ENCODE assay signal across 8 cellular contexts in the genomic region with DNA sequence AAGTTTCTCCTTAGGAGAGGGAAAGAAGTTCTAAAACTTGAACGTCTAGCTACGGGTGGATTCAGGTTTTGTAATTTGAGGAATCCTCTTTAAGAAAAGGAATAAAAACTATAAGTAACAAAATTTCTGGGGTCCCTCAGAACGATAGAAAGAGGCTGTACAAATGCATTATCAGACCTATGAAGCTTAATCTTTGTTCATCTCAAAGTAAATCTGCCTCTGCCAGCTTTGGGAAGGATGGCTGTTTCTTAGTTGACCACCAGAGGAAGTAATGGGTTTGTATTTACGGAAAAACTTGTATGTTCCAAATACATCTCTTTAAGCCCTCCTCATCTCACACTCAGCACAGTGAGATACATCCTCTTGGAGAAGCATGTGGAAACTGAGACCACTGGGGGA. TPM values are rescaled to one million over a fixed set of nuclear protein-coding genes. Genes with fewer than 3 reads are reported as not detected.
DNase-seq lines count a peak whose midpoint lies in the region; ATAC-seq, FAIRE-seq and TF ChIP-seq lines count a peak whose summit lies in the region.

No MANE protein-coding gene starts in this region.

- H3K9me3 Mint-ChIP-seq in CD4-positive, alpha-beta T cell, result no peaks in the 10 kb centered on the region

- H3K9me2 ChIP-seq in HCT116 (ENCODE audit: insufficient read depth), result no peaks in the 10 kb centered on the region
- H3K9me2 ChIP-seq in SK-N-SH, result no peaks in the 10 kb centered on the region

- TF ChIP-seq POLR2A in HCT116 (IDR thresholded peaks at IDR 0.05; ENCODE audit: borderline replicate concordance, extremely low read depth, insufficient read depth, insufficient read length) (no peak), erythroblast (IDR thresholded peaks at IDR 0.05; ENCODE audit: low read length) (no peak), thyroid gland (IDR thresholded peaks at IDR 0.05) (no peak), H54 (IDR thresholded peaks at IDR 0.05; ENCODE audit: low read depth, low read length) (no peak)

- CTCF ChIA-PET in CD4-positive, alpha-beta T cell (lab: Charles Lee), result interaction anchor here (0.6 to 2.5 kb wide), 5 partner anchors 17 to 27 kb away, joined by 3 to 27 read pairs (median 3); a partner anchor contains a TSS
- CTCF ChIA-PET in HCT116 (lab: Charles Lee) (interaction anchor here (1.1 to 2.0 kb wide), 6 partner anchors 10 to 592 kb away, joined by 3 to 12 read pairs (median 6); a partner anchor contains a TSS), SK-N-SH (lab: Yijun Ruan, JAX) (interaction anchor here (0.6 to 3.5 kb wide), 17 partner anchors 9 to 332 kb away, joined by 3 to 18 read pairs (median 4); a partner anchor contains a TSS)

- H4K20me1 ChIP-seq in HCT116 (ENCODE audit: insufficient read depth), result no peaks in the 10 kb centered on the region
- H4K20me1 ChIP-seq in SK-N-SH (ENCODE audit: insufficient read depth), result no peaks in the 10 kb centered on the region

- POLR2A ChIA-PET in CD4-positive, alpha-beta T cell (lab: Charles Lee), result interaction anchor here (1.4 to 3.4 kb wide), 7 partner anchors 25 to 261 kb away, joined by 3 to 74 read pairs (median 5); a partner anchor contains a TSS
- POLR2A ChIA-PET in HCT116 (lab: Charles Lee) (interaction anchor here (1.0 kb wide), 2 partner anchors 11 to 19 kb away, joined by 3 to 4 read pairs; no protein-coding TSS in a partner anchor), SK-N-SH (lab: Yijun Ruan, JAX) (interaction anchor here (1.5 kb wide), 1 partner anchor 27 kb away, joined by 3 read pairs; a partner anchor contains a TSS)

- no peaks in the 10 kb centered on the region for H3K79me1 ChIP-seq in neuronal stem cell (ENCODE audit: low read depth, low read length)

- peak overlapping the region; percentile 96 for H3K27ac Mint-ChIP-seq in CD4-positive, alpha-beta T cell

- 16% methylated on average over 4 of the region's 4 CpGs for WGBS in SK-N-SH (ENCODE audit: low lambda C conversion rate)
- WGBS in neuronal stem cell (ENCODE audit: extremely low coverage in 2 of 2, insufficient read length in 2 of 2, insufficient replicate concordance in 1 of 2), 2 donors, result no CpG with 5 or more reads among the region's 4 CpGs
- WGBS in thyroid gland, 2 donors, result 25 to 28% methylated on average over 4 of the region's 4 CpGs

- no peak overlapping the region for H2BK5ac ChIP-seq in neuronal stem cell (ENCODE audit: low read length)

- no peak overlapping the region for H2AK5ac ChIP-seq in neuronal stem cell (ENCODE audit: low read depth, low read length)

- no peaks in the 10 kb centered on the region for H3K9me3 ChIP-seq in CD4-positive, alpha-beta T cell (ENCODE audit: control insufficient read depth, low read length)
- H3K9me3 ChIP-seq in HCT116 (ENCODE audit: control insufficient read depth in 1 of 2, insufficient read depth in 1 of 2, low read depth in 1 of 2, low read length in 2 of 2) (no peaks in the 10 kb centered on the region), SK-N-SH (no peaks in the 10 kb centered on the region), neuronal stem cell (replicated peaks in 1 of 2; ENCODE audit: control insufficient read depth in 2 of 2, insufficient read depth in 1 of 2, low read depth in 1 of 2, low read length in 2 of 2) (no peaks in the 10 kb centered on the region), thyroid gland (no peaks in the 10 kb centered on the region)

- no peak for TF ChIP-seq EP300 in SK-N-SH (IDR thresholded peaks at IDR 0.05; ENCODE audit: borderline replicate concordance in 1 of 2, low read depth in 1 of 2, low read length in 1 of 2)

- H3K4me1 ChIP-seq in HCT116 (ENCODE audit: control insufficient read depth in 1 of 2, insufficient read depth in 2 of 2, low read length in 2 of 2) (peaks cover 8 to 16% of the 10 kb centered on the region in 2 experiments; a peak in 3 of 4 replicates), SK-N-SH (ENCODE audit: control insufficient read depth in 1 of 2, insufficient read depth in 2 of 2, low read depth in 1 of 2, low read length in 1 of 2) (peaks cover 4 to 6% of the 10 kb centered on the region in 2 experiments; a peak in 2 of 4 replicates), neuronal stem cell (ENCODE audit: control insufficient read depth in 2 of 2, insufficient read depth in 1 of 2, low read depth in 1 of 2, low read length in 2 of 2) (peaks cover 3 to 4% of the 10 kb centered on the region in 2 donors), thyroid gland (peaks cover 4 to 8% of the 10 kb centered on the region in 2 donors)

- H3K36me3 Mint-ChIP-seq in CD4-positive, alpha-beta T cell (ENCODE audit: low read depth), result peaks cover 27% of the 10 kb centered on the region

- no peaks in the 10 kb centered on the region for H3K79me2 ChIP-seq in HCT116 (ENCODE audit: insufficient read depth, low read length)
- H3K79me2 ChIP-seq in SK-N-SH (ENCODE audit: insufficient read depth), result no peaks in the 10 kb centered on the region

- H2BK12ac ChIP-seq in neuronal stem cell (ENCODE audit: low read length), result no peak overlapping the region

- H3K4me3 Mint-ChIP-seq in CD4-positive, alpha-beta T cell, result peak overlapping the region; percentile 94

- peak overlapping the region; percentile 84 for H3K4me2 ChIP-seq in HCT116 (ENCODE audit: low read length)
- peak overlapping the region; percentile 88 for H3K4me2 ChIP-seq in SK-N-SH
- peak overlapping the region; percentile 51 for H3K4me2 ChIP-seq in neuronal stem cell (ENCODE audit: insufficient read depth, low read length, poor library complexity, severe bottlenecking)

- H3K4me1 Mint-ChIP-seq in CD4-positive, alpha-beta T cell (ENCODE audit: low read depth), result peaks cover 18% of the 10 kb centered on the region

- TF ChIP-seq RAD21 in HCT116 (IDR thresholded peaks at IDR 0.05; ENCODE audit: low read depth), result peak; percentile 14; the same call in 1 of the 2 replicates
- peak; percentile 47 for TF ChIP-seq RAD21 in SK-N-SH (IDR thresholded peaks at IDR 0.05; ENCODE audit: low read length)

- no peak overlapping the region for H3K4ac ChIP-seq in neuronal stem cell (ENCODE audit: low read length)

- intact Hi-C loops in CD4-positive, alpha-beta T cell (cut with DNase I, micrococcal nuclease), result loop anchor here in 1 of 2 experiments (2.0 kb wide), 1 partner anchor 26 kb away; a partner anchor contains a TSS
- intact Hi-C loops in HCT116 (cut with micrococcal nuclease) (no loop called here), thyroid gland (cut with DNase I) (loop anchor here (10.0 kb wide), 1 partner anchor 174 kb away; a partner anchor contains a TSS)

- H3K9ac ChIP-seq in HCT116 (ENCODE audit: low read length), result no peak overlapping the region; the same call in 1 of the 2 replicates
- H3K9ac ChIP-seq in SK-N-SH, result peak overlapping the region; percentile 53; the same call in 1 of the 2 replicates
- no peak overlapping the region for H3K9ac ChIP-seq in neuronal stem cell (ENCODE audit: low read depth, low read length, poor library complexity)

- H3K36me3 ChIP-seq in HCT116 (ENCODE audit: control insufficient read depth in 1 of 2, insufficient read depth in 2 of 2, low read length in 2 of 2) (no peaks in the 10 kb centered on the region), SK-N-SH (replicated peaks in 1 of 2; ENCODE audit: control insufficient read depth in 1 of 2, insufficient read depth in 2 of 2, low read length in 1 of 2) (peaks cover 6 to 12% of the 10 kb centered on the region in 2 experiments), neuronal stem cell (replicated peaks in 1 of 2; ENCODE audit: control insufficient read depth in 2 of 2, insufficient read depth in 2 of 2, low read length in 2 of 2) (peaks cover 0 to 21% of the 10 kb centered on the region in 2 donors), thyroid gland (no peaks in the 10 kb centered on the region)

- no peak overlapping the region for H4K91ac ChIP-seq in neuronal stem cell (ENCODE audit: low read depth, low read length, poor library complexity)

- no peak overlapping the region for H4K8ac ChIP-seq in neuronal stem cell (ENCODE audit: low read depth, low read length)

- peak overlapping the region; percentile 29 to 31; a peak in 3 of 4 replicates for H3K4me3 ChIP-seq in HCT116 (replicated peaks in 1 of 2; ENCODE audit: low read depth in 1 of 2, low read length in 2 of 2)
- H3K4me3 ChIP-seq in SK-N-SH (ENCODE audit: low read depth in 2 of 2, low read length in 1 of 2), result peak overlapping the region; percentile 76 to 87
- H3K4me3 ChIP-seq in neuronal stem cell (ENCODE audit: low read length in 2 of 2), result peak overlapping the region; percentile 77
- peak overlapping the region in 1 of 3 donors; percentile 90 for H3K4me3 ChIP-seq in thyroid gland (replicated peaks in 1 of 3)

- no peak overlapping the region for H3K23ac ChIP-seq in neuronal stem cell (ENCODE audit: low read depth, low read length, poor library complexity)

- TF ChIP-seq CTCF in CD4-positive, alpha-beta T cell (IDR thresholded peaks at IDR 0.05), result no peak
- TF ChIP-seq CTCF in HCT116 (IDR thresholded peaks at IDR 0.05 in 2 of 3, conservative IDR thresholded peaks at IDR 0.05 in 1 of 3; ENCODE audit: borderline replicate concordance in 1 of 3, insufficient read depth in 1 of 3, low read depth in 2 of 3, low read length in 2 of 3), result peak in 2 of 3 experiments; percentile 44 to 55; a peak in 4 of 6 replicates
- peak; percentile 61 for TF ChIP-seq CTCF in SK-N-SH (IDR thresholded peaks at IDR 0.05)
- TF ChIP-seq CTCF in thyroid gland (IDR thresholded peaks at IDR 0.05), result peak in 3 of 6 experiments; percentile 22 to 37 (median 30)

- no peak for DNase-seq in CD4-positive, alpha-beta T cell
- DNase-seq in HCT116 (ENCODE audit: low read depth, low spot score) (peak; percentile 34), SK-N-SH (peak; percentile 65), erythroblast (lab: John Stamatoyannopoulos, UW) (peak; percentile 54 to 69), neuronal stem cell (ENCODE audit: low spot score) (peak; percentile 8), thyroid gland (no peak), H54 (ENCODE audit: insufficient read length, low spot score) (no peak)

- H2BK120ac ChIP-seq in neuronal stem cell (ENCODE audit: low read depth, low read length), result no peak overlapping the region

- no peak for ATAC-seq in CD4-positive, alpha-beta T cell (ENCODE audit: poor library complexity)
- ATAC-seq in HCT116 (peak; percentile 25; the same call in 1 of the 2 replicates), GM21717 (IDR thresholded peaks at IDR 0.05; ENCODE audit: unreplicated experiment) (no peak)

- RAD21 ChIA-PET in HCT116 (lab: Charles Lee; ENCODE audit: low non-redundant PET in 1 of 2, low total read pairs in 2 of 2, uncharacterized antibody in 2 of 2, unreplicated experiment in 2 of 2), result no interaction called here

- BruUV-seq in HCT116 (replicated peaks; lab: Mats Ljungman, UMichigan), result TSS peak; percentile 75

- H3K14ac ChIP-seq in neuronal stem cell (ENCODE audit: low read length), result no peak overlapping the region

- peaks cover 10% of the 10 kb centered on the region for H3F3A ChIP-seq in SK-N-SH (replicated peaks; ENCODE audit: insufficient read depth)

- no peaks in the 10 kb centered on the region for H3K27me3 Mint-ChIP-seq in CD4-positive, alpha-beta T cell

- no peaks in the 10 kb centered on the region for H3K27me3 ChIP-seq in CD4-positive, alpha-beta T cell (ENCODE audit: control insufficient read depth, insufficient read depth, low read length)
- H3K27me3 ChIP-seq in HCT116 (ENCODE audit: insufficient read depth, low read length) (no peaks in the 10 kb centered on the region), SK-N-SH (ENCODE audit: insufficient read depth) (no peaks in the 10 kb centered on the region), neuronal stem cell (ENCODE audit: control insufficient read depth in 3 of 3, insufficient read depth in 3 of 3, low read depth in 1 of 3, low read length in 3 of 3) (no peaks in the 10 kb centered on the region), thyroid gland (no peaks in the 10 kb centered on the region)

- no peak overlapping the region for H3K18ac ChIP-seq in neuronal stem cell (ENCODE audit: low read length)

- H3K27ac ChIP-seq in CD4-positive, alpha-beta T cell (ENCODE audit: low read depth, low read length), result no peak overlapping the region
- H3K27ac ChIP-seq in HCT116 (ENCODE audit: low read depth, low read length) (no peak overlapping the region), SK-N-SH (ENCODE audit: low read depth in 2 of 2, low read length in 1 of 2) (peak overlapping the region in 1 of 2 experiments; percentile 86; a peak in 1 of 4 replicates), neuronal stem cell (replicated peaks; ENCODE audit: low read length) (no peak overlapping the region), thyroid gland (no peak overlapping the region)

- H2BK15ac ChIP-seq in neuronal stem cell (ENCODE audit: low read length), result no peak overlapping the region

- peak overlapping the region; percentile 88 for H2AFZ ChIP-seq in HCT116 (ENCODE audit: low read depth, low read length, poor library complexity, severe bottlenecking)
- H2AFZ ChIP-seq in SK-N-SH (ENCODE audit: low read depth), result peak overlapping the region; percentile 94
- peak overlapping the region; percentile 75 for H2AFZ ChIP-seq in neuronal stem cell (ENCODE audit: low read length)

- no peak for FAIRE-seq in H54 (lab: Jason Lieb, UNC)

RNA-seq across cellular contexts. Expression of a gene that starts 0.9 kb away (rescaled TPM):
- 10 to 100 TPM; 16.1 to 18.6 TPM for total RNA-seq in CD4-positive, alpha-beta T cell
- total RNA-seq in HCT116 (2021; ENCODE audit: unreplicated experiment) (4.4 TPM), thyroid gland (1 to 10 TPM; 3.9 to 6.3 (median 5.2) TPM)
- 4.5 and 6.2 TPM in 2 replicates for polyA plus RNA-seq in HCT116 (2012)
- polyA plus RNA-seq in SK-N-SH (2012; rRNA removed), result 8.4 and 9.5 TPM in 2 replicates
- 8.5 and 9.9 TPM in 2 replicates for polyA plus RNA-seq in SK-N-SH (2012; cell fraction: cytosol; rRNA removed)
- 5.7 and 9.7 TPM in 2 replicates for polyA plus RNA-seq in SK-N-SH (2012; cell fraction: nucleus; rRNA removed)
- 11.0 TPM for polyA plus RNA-seq in neuronal stem cell (2013, experiment 1 of 2)
- 11.8 TPM for polyA plus RNA-seq in neuronal stem cell (2013, experiment 2 of 2)

RNA-seq across cellular contexts. Expression of a gene that starts 27.0 kb away (rescaled TPM):
- 1 to 10 TPM; 2.3 to 2.5 TPM for total RNA-seq in CD4-positive, alpha-beta T cell
- total RNA-seq in HCT116 (2021; ENCODE audit: unreplicated experiment), result 16.2 TPM
- 7.8 and 10.4 TPM in 2 replicates for polyA plus RNA-seq in HCT116 (2012)
- 2.7 and 3.6 TPM in 2 replicates for polyA plus RNA-seq in SK-N-SH (2012; rRNA removed)
- 4.7 and 5.6 TPM in 2 replicates for polyA plus RNA-seq in SK-N-SH (2012; cell fraction: cytosol; rRNA removed)
- 3.5 and 7.4 TPM in 2 replicates for polyA plus RNA-seq in SK-N-SH (2012; cell fraction: nucleus; rRNA removed)
- 8.0 TPM for polyA plus RNA-seq in neuronal stem cell (2013, experiment 1 of 2)
- 8.1 TPM for polyA plus RNA-seq in neuronal stem cell (2013, experiment 2 of 2)
- 10 to 100 TPM in 1 of 4 donors, 1 to 10 TPM in 3; 4.7 to 10.4 (median 7.1) TPM for total RNA-seq in thyroid gland

RNA-seq across cellular contexts. Expression of a gene that starts 27.5 kb away (rescaled TPM):
- total RNA-seq in CD4-positive, alpha-beta T cell, result 10 to 100 TPM; 81.8 to 87.1 TPM
- total RNA-seq in HCT116 (2021; ENCODE audit: unreplicated experiment) (17.1 TPM), thyroid gland (10 to 100 TPM; 11.5 to 24.5 (median 13.3) TPM)
- polyA plus RNA-seq in HCT116 (2012), result 4.9 and 5.1 TPM in 2 replicates
- polyA plus RNA-seq in SK-N-SH (2012; rRNA removed), result 2.9 and 4.3 TPM in 2 replicates
- polyA plus RNA-seq in SK-N-SH (2012; cell fraction: cytosol; rRNA removed), result 3.4 and 3.7 TPM in 2 replicates
- 4.7 and 8.7 TPM in 2 replicates for polyA plus RNA-seq in SK-N-SH (2012; cell fraction: nucleus; rRNA removed)
- 10.5 TPM for polyA plus RNA-seq in neuronal stem cell (2013, experiment 1 of 2)
- 10.2 TPM for polyA plus RNA-seq in neuronal stem cell (2013, experiment 2 of 2)

RNA-seq across cellular contexts. Expression of a gene that starts 27.7 kb away (rescaled TPM):
- 10 to 100 TPM; 16.6 to 17.9 TPM for total RNA-seq in CD4-positive, alpha-beta T cell
- 33.3 TPM for total RNA-seq in HCT116 (2021; ENCODE audit: unreplicated experiment)
- polyA plus RNA-seq in HCT116 (2012), result 4.8 and 8.0 TPM in 2 replicates
- polyA plus RNA-seq in SK-N-SH (2012; rRNA removed), result 5.9 and 9.6 TPM in 2 replicates
- 9.3 and 9.9 TPM in 2 replicates for polyA plus RNA-seq in SK-N-SH (2012; cell fraction: cytosol; rRNA removed)
- 4.1 and 10.4 TPM in 2 replicates for polyA plus RNA-seq in SK-N-SH (2012; cell fraction: nucleus; rRNA removed)
- 7.1 TPM for polyA plus RNA-seq in neuronal stem cell (2013, experiment 1 of 2)
- 7.2 TPM for polyA plus RNA-seq in neuronal stem cell (2013, experiment 2 of 2)
- 10 to 100 TPM; 14.4 to 23.8 (median 17.5) TPM for total RNA-seq in thyroid gland

Comparison
In these comparisons a context has a peak if more than half of its experiments do, and no peak if none do; other contexts are left out.
1. DNase-seq: peak in HCT116 (single experiment), SK-N-SH (single experiment), erythroblast (2 of 2) and neuronal stem cell (single experiment); none in CD4-positive, alpha-beta T cell (0 of 10), thyroid gland (0 of 2) and H54 (single experiment).
2. Peak in every context shown above with its lines, with median percentiles within 50 percentile points of each other: H2AFZ ChIP-seq and H3K4me2 ChIP-seq.